In the genomic region with DNA sequence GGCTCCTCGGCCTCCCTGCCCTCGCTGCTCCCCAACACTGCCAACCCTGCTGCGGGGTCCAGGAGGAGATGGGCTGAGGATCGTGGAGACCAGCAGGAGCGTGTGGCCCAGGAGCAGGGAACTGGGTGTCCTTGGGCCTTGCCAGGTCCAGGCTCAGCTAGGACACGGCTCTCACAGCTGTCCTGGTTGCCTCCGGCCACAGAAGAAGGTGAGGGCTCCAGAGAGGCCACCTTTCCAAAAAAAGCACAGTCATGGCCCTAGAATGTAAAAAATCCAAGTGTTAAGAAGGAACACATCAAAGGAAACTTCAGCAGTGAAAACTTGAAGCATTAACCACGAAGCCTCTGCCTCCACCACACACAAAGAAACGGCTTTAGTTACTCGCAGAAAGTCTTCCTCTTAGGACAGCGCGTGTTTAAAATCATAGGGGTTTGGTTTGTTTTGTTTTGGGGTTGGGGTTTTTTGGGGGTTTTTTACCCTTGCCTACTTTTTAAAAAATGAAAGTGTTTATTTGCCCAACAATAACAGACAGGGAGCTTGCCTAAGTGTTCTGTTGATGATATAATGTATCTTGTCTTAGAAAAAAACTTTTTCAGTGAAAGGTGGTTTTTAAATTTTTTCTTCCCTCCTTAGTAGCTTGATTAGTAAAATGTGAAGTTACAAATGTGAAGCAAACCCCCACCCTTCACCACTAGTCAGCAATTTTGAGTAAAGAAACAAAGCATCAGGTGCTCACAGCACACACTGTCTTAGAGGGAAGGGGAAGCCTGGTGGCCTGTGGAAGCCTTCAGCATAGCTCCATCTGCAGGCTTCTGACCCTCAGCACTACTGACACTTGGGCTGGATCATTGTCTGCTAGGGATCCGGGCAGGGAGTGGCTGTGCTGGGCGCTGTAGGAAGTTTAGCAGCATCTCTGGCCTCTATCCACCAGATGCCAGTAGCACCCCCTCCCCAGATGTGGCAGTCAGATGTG, we compare ENCODE assay signal across 8 cellular contexts. TPM values are rescaled to one million over a fixed set of nuclear protein-coding genes. Genes with fewer than 3 reads are reported as not detected.
DNase-seq lines count a peak whose midpoint lies in the region; ATAC-seq and TF ChIP-seq lines count a peak whose summit lies in the region.

No MANE protein-coding gene starts in this region.

- peak; percentile 76 for ATAC-seq in HG02642 (IDR thresholded peaks at IDR 0.05; ENCODE audit: poor library complexity, unreplicated experiment)
- ATAC-seq in mucosa of descending colon: peak; percentile 59

- in situ Hi-C loops in brain microvascular endothelial cell (cut with HindIII; ENCODE audit: low pct_ligation_motif_present, low sequenced_read_pairs): no loop called here

- intact Hi-C loops in mucosa of descending colon (cut with DNase I, micrococcal nuclease): loop anchor here in 1 of 2 donors (10.0 kb wide), 1 partner anchor 95 kb away; no protein-coding TSS in a partner anchor

- no peak overlapping the region for H3K4me3 ChIP-seq in brain microvascular endothelial cell (ENCODE audit: low read depth, low read length)
- no peak overlapping the region for H3K4me3 ChIP-seq in mucosa of descending colon

- peak; percentile 32 for DNase-seq in DMS 273 (lab: John Stamatoyannopoulos, UW; ENCODE audit: unreplicated experiment)
- no peak for DNase-seq in DMS 273 treated with DMSO at 0.1 percent for 48 hours (lab: John Stamatoyannopoulos, UW)
- DNase-seq in OCI-M1 (lab: John Stamatoyannopoulos, UW): peak; percentile 66
- peak; percentile 34 for DNase-seq in brain microvascular endothelial cell
- DNase-seq in mucosa of descending colon: peak in 1 of 3 donors; percentile 42
- no peak for DNase-seq in NCI-H2171 treated with DMSO at 0.1 percent for 48 hours (lab: John Stamatoyannopoulos, UW)
- no peak for DNase-seq in activated gamma-delta T cell treated with Interleukin-2 at 50 U/mL for 16 hours

- no peaks in the 10 kb centered on the region for H3K27me3 ChIP-seq in brain microvascular endothelial cell (replicated peaks)

- H3K36me3 ChIP-seq in brain microvascular endothelial cell (replicated peaks) (peaks cover 63% of the 10 kb centered on the region), mucosa of descending colon (ENCODE audit: low read depth) (peaks cover 3% of the 10 kb centered on the region)

- no peaks in the 10 kb centered on the region for H3K9me3 ChIP-seq in mucosa of descending colon

- peak; percentile 72 for TF ChIP-seq CTCF in brain microvascular endothelial cell (IDR thresholded peaks at IDR 0.05; ENCODE audit: low read depth, low read length, missing control alignments)
- TF ChIP-seq CTCF in mucosa of descending colon (IDR thresholded peaks at IDR 0.05): no peak

- H3K27ac ChIP-seq in brain microvascular endothelial cell: no peak overlapping the region

- H3K4me1 ChIP-seq in mucosa of descending colon (ENCODE audit: low read depth): no peaks in the 10 kb centered on the region

RNA-seq across cellular contexts. Expression of a gene that starts 60.0 kb away (rescaled TPM):
- total RNA-seq in mucosa of descending colon: 10 to 100 TPM; 33.2 to 35.1 (median 33.4) TPM

Comparison
In these comparisons a context has a peak if more than half of its experiments do, and no peak if none do; other contexts are left out.
1. DNase-seq: peak in DMS 273 (single experiment), OCI-M1 (single experiment) and brain microvascular endothelial cell (single experiment); none in DMS 273 treated with DMSO at 0.1 percent for 48 hours (single experiment), NCI-H2171 treated with DMSO at 0.1 percent for 48 hours (single experiment) and activated gamma-delta T cell treated with Interleukin-2 at 50 U/mL for 16 hours (single experiment).